ENCODE assay signal across 8 cellular contexts in the genomic region with DNA sequence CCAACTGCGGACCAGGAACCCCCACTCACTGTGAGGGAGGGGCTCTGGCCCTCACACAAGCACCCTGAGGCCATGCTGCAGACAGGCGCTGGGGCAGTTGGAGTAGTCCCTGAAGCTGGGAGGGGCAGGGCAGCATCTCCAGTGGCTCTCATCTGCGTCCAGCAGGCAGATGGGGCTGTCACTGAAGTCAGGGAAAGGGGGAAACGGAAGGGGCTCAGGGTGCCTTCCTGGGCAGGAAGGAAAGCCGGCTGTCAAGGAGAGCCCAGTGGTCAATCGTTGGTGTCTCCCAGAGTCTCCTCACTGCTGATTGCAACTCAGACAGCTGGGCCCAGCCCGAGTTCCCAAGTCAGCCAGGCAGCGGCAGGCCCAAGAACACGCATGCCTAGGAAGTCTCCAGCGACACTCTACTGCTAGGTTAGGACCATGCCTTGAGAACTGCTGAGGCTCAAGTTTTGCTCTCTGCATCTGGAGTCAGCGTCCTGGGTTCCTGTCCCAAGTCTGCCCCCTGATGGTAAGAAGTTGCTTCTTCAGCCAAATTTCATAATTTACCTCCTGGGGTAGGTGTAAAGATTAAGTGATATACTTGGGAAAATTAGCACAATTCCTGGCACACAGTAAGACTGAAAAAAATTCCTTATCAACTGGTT. TPM values are rescaled to one million over a fixed set of nuclear protein-coding genes. Genes with fewer than 3 reads are reported as not detected.
DNase-seq lines count a peak whose midpoint lies in the region; ATAC-seq and TF ChIP-seq lines count a peak whose summit lies in the region.

No MANE protein-coding gene starts in this region.

- no peaks in the 10 kb centered on the region for H3K4me1 ChIP-seq in A673 (ENCODE audit: insufficient read depth, low read length, poor library complexity, severe bottlenecking)
- H3K4me1 ChIP-seq in right lobe of liver: peaks cover 0 to 4% (median 0%) of the 10 kb centered on the region in 4 donors

- H3K36me3 ChIP-seq in A673 (ENCODE audit: insufficient read depth, low read length, poor library complexity, severe bottlenecking): no peaks in the 10 kb centered on the region
- H3K36me3 ChIP-seq in right lobe of liver: no peaks in the 10 kb centered on the region

- no peak overlapping the region for H3K27ac ChIP-seq in A673 (ENCODE audit: low read depth, low read length, poor library complexity, severe bottlenecking)
- H3K27ac ChIP-seq in right lobe of liver: no peak overlapping the region

- peak; percentile 81 for ATAC-seq in HG03103 (IDR thresholded peaks at IDR 0.05; ENCODE audit: low read depth, unreplicated experiment)
- peak; percentile 89 to 95 (median 91) for ATAC-seq in right lobe of liver

- CTCF ChIA-PET in A673 (lab: Charles Lee): interaction anchor here (0.6 to 1.5 kb wide), 4 partner anchors 75 to 977 kb away, joined by 3 to 11 read pairs (median 5); no protein-coding TSS in a partner anchor

- no peak overlapping the region for H3K4me3 ChIP-seq in A673 (ENCODE audit: low read depth, low read length, poor library complexity, severe bottlenecking)
- no peak overlapping the region for H3K4me3 ChIP-seq in right lobe of liver

- TF ChIP-seq CTCF in A673 (conservative IDR thresholded peaks at IDR 0.05; ENCODE audit: low read depth, low read length) (peak; percentile 75), GM13977 (IDR thresholded peaks at IDR 0.05; ENCODE audit: extremely low read depth, insufficient read depth, missing control alignments) (peak; percentile 72), right lobe of liver (IDR thresholded peaks at IDR 0.05) (peak; percentile 35 to 68 (median 66))

- intact Hi-C loops in A673 (cut with micrococcal nuclease; ENCODE audit: unreplicated experiment): loop anchor here (1.0 kb wide), 1 partner anchor 75 kb away; no protein-coding TSS in a partner anchor
- intact Hi-C loops in right lobe of liver (cut with DNase I): no loop called here

- WGBS in right lobe of liver (ENCODE audit: insufficient coverage, low coverage, low lambda C conversion rate, missing lambda C conversion rate): 0% methylated on average over 2 of the region's 11 CpGs

- POLR2A ChIA-PET in A673 (lab: Charles Lee; ENCODE audit: low non-redundant PET): no interaction called here

- DNase-seq in A673 (ENCODE audit: low spot score) (peak; percentile 83), GM13977 (ENCODE audit: low spot score) (peak; percentile 86), NCI-H510A (lab: John Stamatoyannopoulos, UW) (peak; percentile 50), dermis microvascular lymphatic vessel endothelial cell (ENCODE audit: low read depth in 2 of 2) (peak; percentile 46 to 79), right lobe of liver (peak; percentile 44 to 62 (median 57))
- peak; percentile 62 for DNase-seq in activated CD4-positive, alpha-beta T cell treated with anti-CD3 and anti-CD28 coated beads for 48 hours
- peak; percentile 24 for DNase-seq in stimulated activated CD8-positive, alpha-beta memory T cell treated with anti-CD3 and anti-CD28 coated beads, Interleukin-15, amount 100 ng/mL, for 1 hour (ENCODE audit: low read depth)

- H3K9me3 ChIP-seq in A673 (ENCODE audit: low read depth, low read length, poor library complexity, severe bottlenecking) (peaks cover 8% of the 10 kb centered on the region), right lobe of liver (no peaks in the 10 kb centered on the region)

- in situ Hi-C loops in GM13977 (cut with MboI; ENCODE audit: low pct_unique_long_range_greater_than_20kb, low sequenced_read_pairs, unreplicated experiment): loop anchor here (5.0 kb wide), 1 partner anchor 35 kb away; no protein-coding TSS in a partner anchor

- TF ChIP-seq POLR2A in right lobe of liver (IDR thresholded peaks at IDR 0.05): no peak

- BruUV-seq in A673 (replicated peaks; lab: Mats Ljungman, UMichigan): no TSS peak

- H3K27me3 ChIP-seq in A673 (replicated peaks; ENCODE audit: insufficient read depth, low read depth, low read length, poor library complexity): no peaks in the 10 kb centered on the region
- no peaks in the 10 kb centered on the region for H3K27me3 ChIP-seq in right lobe of liver

RNA-seq across cellular contexts. Expression of a gene that starts 27.4 kb away (rescaled TPM):
- total RNA-seq in A673 (2021): not detected in 2 replicates
- total RNA-seq in dermis microvascular lymphatic vessel endothelial cell: not detected in 2 replicates
- total RNA-seq in right lobe of liver: under 1 TPM; 0.11 to 0.66 (median 0.36) TPM

RNA-seq across cellular contexts. Expression of a gene that starts 35.0 kb away (rescaled TPM):
- total RNA-seq in A673 (2021) (not detected in 2 replicates), dermis microvascular lymphatic vessel endothelial cell (not detected in 2 replicates), right lobe of liver (not detected)

Comparison
In these comparisons a context has a peak if more than half of its experiments do, and no peak if none do; other contexts are left out.
1. DNase-seq: peak in every context shown above with its lines; median percentile 86 in GM13977; 83 in A673; 62 in dermis microvascular lymphatic vessel endothelial cell; 62 in activated CD4-positive, alpha-beta T cell treated with anti-CD3 and anti-CD28 coated beads for 48 hours; 57 in right lobe of liver; 50 in NCI-H510A; 24 in stimulated activated CD8-positive, alpha-beta memory T cell treated with anti-CD3 and anti-CD28 coated beads, Interleukin-15, amount 100 ng/mL, for 1 hour.